Comparison of ENCODE assay signal across 8 cellular contexts in genomic region chr3:58532794-58533220, GRCh38. TPM values are rescaled to one million over a fixed set of nuclear protein-coding genes. Genes with fewer than 3 reads are reported as not detected.
A peak's percentile ranks its signal among the peaks of the same experiment; 100 is the strongest.
DNase-seq lines count a peak whose midpoint lies in the region; ATAC-seq lines count a peak whose summit lies in the region.

No MANE protein-coding gene starts in this region.

- H3K4me1 Mint-ChIP-seq in naive B cell = peaks cover 7 to 12% (median 9%) of the 10 kb centered on the region in 3 donors
- peaks cover 19% of the 10 kb centered on the region for H3K4me1 Mint-ChIP-seq in stimulated activated effector memory CD8-positive, alpha-beta T cell treated with anti-CD3 and anti-CD28 coated beads, Interleukin-12 subunit alpha, Interleukin-12 subunit beta, amount 100 ng/mL, for 72 hours

- ATAC-seq in GM19023 (IDR thresholded peaks at IDR 0.05; ENCODE audit: unreplicated experiment) (peak; percentile 92), HG03108 (IDR thresholded peaks at IDR 0.05; ENCODE audit: unreplicated experiment) (peak; percentile 87), naive B cell (ENCODE audit: low read depth in 2 of 2) (peak; percentile 98 to 99)
- ATAC-seq in stimulated activated effector memory CD8-positive, alpha-beta T cell treated with anti-CD3 and anti-CD28 coated beads, Interleukin-12 subunit alpha, Interleukin-12 subunit beta, amount 100 ng/mL, for 72 hours = peak; percentile 93

- no peaks in the 10 kb centered on the region for H3K36me3 Mint-ChIP-seq in naive B cell
- no peaks in the 10 kb centered on the region for H3K36me3 Mint-ChIP-seq in stimulated activated effector memory CD8-positive, alpha-beta T cell treated with anti-CD3 and anti-CD28 coated beads, Interleukin-12 subunit alpha, Interleukin-12 subunit beta, amount 100 ng/mL, for 72 hours

- DNase-seq in C1 segment of cervical spinal cord (lab: John Stamatoyannopoulos, UW) = peak in 12 of 14 donors; percentile 5 to 69 (median 46)
- peak; percentile 49 for DNase-seq in NOMO-1 treated with DMSO at 0.1 percent for 48 hours (lab: John Stamatoyannopoulos, UW; ENCODE audit: unreplicated experiment)
- peak; percentile 36 for DNase-seq in activated CD8-positive, alpha-beta memory T cell treated with anti-CD3 and anti-CD28 coated beads, Interleukin-2, amount 50 U/mL, for 1 hour (ENCODE audit: extremely low read depth)
- peak; percentile 75 for DNase-seq in epidermal melanocyte (ENCODE audit: insufficient read length, low spot score)
- DNase-seq in naive B cell = peak; percentile 79
- DNase-seq in stimulated activated effector memory CD8-positive, alpha-beta T cell treated with anti-CD3 and anti-CD28 coated beads, Interleukin-12 subunit alpha, Interleukin-12 subunit beta, amount 100 ng/mL, for 72 hours (ENCODE audit: low spot score in 2 of 2) = peak; percentile 72 to 86

- no peaks in the 10 kb centered on the region for H3K9me3 Mint-ChIP-seq in naive B cell
- no peaks in the 10 kb centered on the region for H3K9me3 Mint-ChIP-seq in stimulated activated effector memory CD8-positive, alpha-beta T cell treated with anti-CD3 and anti-CD28 coated beads, Interleukin-12 subunit alpha, Interleukin-12 subunit beta, amount 100 ng/mL, for 72 hours

- H3K4me3 Mint-ChIP-seq in naive B cell = peak overlapping the region in 1 of 8 donors; percentile 74
- H3K4me3 Mint-ChIP-seq in stimulated activated effector memory CD8-positive, alpha-beta T cell treated with anti-CD3 and anti-CD28 coated beads, Interleukin-12 subunit alpha, Interleukin-12 subunit beta, amount 100 ng/mL, for 72 hours = no peak overlapping the region

- H3K27ac Mint-ChIP-seq in naive B cell = peak overlapping the region in 3 of 6 donors; percentile 26 to 93 (median 53)
- H3K27ac Mint-ChIP-seq in stimulated activated effector memory CD8-positive, alpha-beta T cell treated with anti-CD3 and anti-CD28 coated beads, Interleukin-12 subunit alpha, Interleukin-12 subunit beta, amount 100 ng/mL, for 72 hours = peak overlapping the region; percentile 3

- peaks cover 0 to 5% (median 0%) of the 10 kb centered on the region in 3 donors for H3K27me3 Mint-ChIP-seq in naive B cell

RNA-seq across cellular contexts. Expression of gene ACOX2, which starts 4.2 kb away (rescaled TPM):
- not detected for polyA plus RNA-seq in naive B cell (ENCODE audit: low read depth in 6 of 6)

RNA-seq across cellular contexts. Expression of gene KCTD6, which starts 40.9 kb away (rescaled TPM):
- 10 to 100 TPM; 11.2 to 15.4 (median 12.6) TPM for polyA plus RNA-seq in naive B cell (ENCODE audit: low read depth in 6 of 6)

RNA-seq across cellular contexts. Expression of gene FAM107A, which starts 44.4 kb away (rescaled TPM):
- not detected for polyA plus RNA-seq in naive B cell (ENCODE audit: low read depth in 6 of 6)

Comparison
In these comparisons a context has a peak if more than half of its experiments do, and no peak if none do; other contexts are left out.
1. Peak in every context shown above with its lines: DNase-seq and ATAC-seq.